ENCODE assay signal across 8 cellular contexts in genomic region chr5:132865668-132866341, GRCh38. TPM values are rescaled to one million over a fixed set of nuclear protein-coding genes. Genes with fewer than 3 reads are reported as not detected.
DNase-seq lines count a peak whose midpoint lies in the region; TF ChIP-seq lines count a peak whose summit lies in the region.

No MANE protein-coding gene starts in this region.

- peaks cover 14% of the 10 kb centered on the region for H3K36me3 Mint-ChIP-seq in activated naive CD4-positive, alpha-beta T cell treated with anti-CD3 and anti-CD28 coated beads, Interleukin-2, amount 50 U/mL, for 24 hours
- H3K36me3 Mint-ChIP-seq in chondrocyte (ENCODE audit: low read depth): peaks cover 4% of the 10 kb centered on the region

- no peak for DNase-seq in activated naive CD4-positive, alpha-beta T cell treated with anti-CD3 and anti-CD28 coated beads, Interleukin-2, amount 50 U/mL, for 16 hours
- no peak for DNase-seq in chondrocyte (ENCODE audit: low spot score)
- DNase-seq in T1000 (lab: John Stamatoyannopoulos, UW): no peak
- DNase-seq in globus pallidus (ENCODE audit: low spot score): no peak
- no peak for DNase-seq in stimulated activated CD4-positive, alpha-beta T cell treated with anti-CD3 and anti-CD28 coated beads, Interleukin-12 subunit alpha, Interleukin-12 subunit beta, amount 100 ng/mL, for 4 hours

- H3K9me3 ChIP-seq in HUES64 (ENCODE audit: insufficient read depth, low read depth, low read length) (no peaks in the 10 kb centered on the region), mucosa of rectum (ENCODE audit: control insufficient read depth in 2 of 2, low read length in 2 of 2) (no peaks in the 10 kb centered on the region)

- H3K4me3 Mint-ChIP-seq in activated naive CD4-positive, alpha-beta T cell treated with anti-CD3 and anti-CD28 coated beads, Interleukin-2, amount 50 U/mL, for 24 hours: peak overlapping the region; percentile 97
- peak overlapping the region; percentile 100 for H3K4me3 Mint-ChIP-seq in chondrocyte (ENCODE audit: unreplicated experiment)

- TF ChIP-seq CTCF in chondrocyte (IDR thresholded peaks at IDR 0.05): no peak

- H3K9me3 Mint-ChIP-seq in activated naive CD4-positive, alpha-beta T cell treated with anti-CD3 and anti-CD28 coated beads, Interleukin-2, amount 50 U/mL, for 24 hours: no peaks in the 10 kb centered on the region
- H3K9me3 Mint-ChIP-seq in chondrocyte (ENCODE audit: low read depth): no peaks in the 10 kb centered on the region

- no peaks in the 10 kb centered on the region; the same call in 1 of the 2 replicates for H3K27me3 ChIP-seq in HUES64 (ENCODE audit: insufficient read depth, low read length)
- no peaks in the 10 kb centered on the region for H3K27me3 ChIP-seq in mucosa of rectum (ENCODE audit: control insufficient read depth in 2 of 2, insufficient read depth in 2 of 2, low read length in 2 of 2)

- H3K27ac ChIP-seq in HUES64 (ENCODE audit: low read depth, low read length) (peak overlapping the region; percentile 87), mucosa of rectum (ENCODE audit: low read depth in 2 of 2, low read length in 2 of 2) (peak overlapping the region; percentile 91 to 94)

- 47% methylated on average over 30 of the region's 30 CpGs for WGBS in HUES64

- H3K4me3 ChIP-seq in HUES64 (ENCODE audit: low read length) (peak overlapping the region; percentile 90), mucosa of rectum (ENCODE audit: low read length in 2 of 2) (peak overlapping the region; percentile 91 to 93)

- H3K36me3 ChIP-seq in HUES64 (ENCODE audit: insufficient read depth, low read length) (peaks cover 26% of the 10 kb centered on the region), mucosa of rectum (ENCODE audit: control insufficient read depth in 2 of 2, insufficient read depth in 2 of 2, low read length in 2 of 2) (peaks cover 17 to 21% of the 10 kb centered on the region in 2 donors)

- H3K27ac Mint-ChIP-seq in activated naive CD4-positive, alpha-beta T cell treated with anti-CD3 and anti-CD28 coated beads, Interleukin-2, amount 50 U/mL, for 24 hours: peak overlapping the region; percentile 98
- peak overlapping the region; percentile 100 for H3K27ac Mint-ChIP-seq in chondrocyte (ENCODE audit: unreplicated experiment)

- peaks cover 32% of the 10 kb centered on the region for H3K4me1 Mint-ChIP-seq in activated naive CD4-positive, alpha-beta T cell treated with anti-CD3 and anti-CD28 coated beads, Interleukin-2, amount 50 U/mL, for 24 hours
- H3K4me1 Mint-ChIP-seq in chondrocyte (ENCODE audit: low read depth): peaks cover 25% of the 10 kb centered on the region

- peaks cover 9% of the 10 kb centered on the region; the same call in 1 of the 2 replicates for H3K4me1 ChIP-seq in HUES64 (ENCODE audit: insufficient read depth, low read length)
- peaks cover 15 to 17% of the 10 kb centered on the region in 2 donors for H3K4me1 ChIP-seq in mucosa of rectum (ENCODE audit: control insufficient read depth in 2 of 2, insufficient read depth in 2 of 2, low read length in 2 of 2)

- H3K9ac ChIP-seq in HUES64 (ENCODE audit: low read depth, low read length): peak overlapping the region; percentile 64
- peak overlapping the region; percentile 97 to 98 for H3K9ac ChIP-seq in mucosa of rectum (ENCODE audit: low read depth in 1 of 2, low read length in 2 of 2)

- H3K27me3 Mint-ChIP-seq in activated naive CD4-positive, alpha-beta T cell treated with anti-CD3 and anti-CD28 coated beads, Interleukin-2, amount 50 U/mL, for 24 hours: no peaks in the 10 kb centered on the region
- H3K27me3 Mint-ChIP-seq in chondrocyte (ENCODE audit: low read depth): no peaks in the 10 kb centered on the region

RNA-seq across cellular contexts. Expression of gene GDF9, which starts 0.5 kb away (rescaled TPM):
- 0.10 TPM for polyA plus RNA-seq in HUES64 (2013, experiment 1 of 2)
- polyA plus RNA-seq in HUES64 (2013, experiment 2 of 2): 0.19 TPM
- total RNA-seq in chondrocyte: 0.29 to 0.38 TPM (median 0.30 TPM) in 3 replicates

RNA-seq across cellular contexts. Expression of gene UQCRQ, which starts 0.6 kb away (rescaled TPM):
- 284 TPM for polyA plus RNA-seq in HUES64 (2013, experiment 1 of 2)
- 263 TPM for polyA plus RNA-seq in HUES64 (2013, experiment 2 of 2)
- total RNA-seq in chondrocyte: 378 to 436 TPM (median 403 TPM) in 3 replicates

RNA-seq across cellular contexts. Expression of gene LEAP2, which starts 7.7 kb away (rescaled TPM):
- polyA plus RNA-seq in HUES64 (2013, experiment 1 of 2): 1.1 TPM
- polyA plus RNA-seq in HUES64 (2013, experiment 2 of 2): 0.44 TPM
- total RNA-seq in chondrocyte: 0.35 to 0.72 TPM (median 0.60 TPM) in 3 replicates

RNA-seq across cellular contexts. Expression of gene SHROOM1, which starts 35.4 kb away (rescaled TPM):
- polyA plus RNA-seq in HUES64 (2013, experiment 1 of 2): 2.2 TPM
- polyA plus RNA-seq in HUES64 (2013, experiment 2 of 2): 2.0 TPM
- total RNA-seq in chondrocyte: 6.5 to 7.7 TPM (median 7.6 TPM) in 3 replicates

RNA-seq across cellular contexts. Expression of gene SOWAHA, which starts 52.7 kb away (rescaled TPM):
- not detected for polyA plus RNA-seq in HUES64 (2013, experiment 1 of 2)
- 0.13 TPM for polyA plus RNA-seq in HUES64 (2013, experiment 2 of 2)
- not detected in 3 replicates for total RNA-seq in chondrocyte
